8 cellular contexts compared by ENCODE assay signal in genomic region chr1:104780470-104781078, GRCh38.
DNase-seq lines count a peak whose midpoint lies in the region; ATAC-seq, FAIRE-seq and TF ChIP-seq lines count a peak whose summit lies in the region.

No MANE protein-coding gene starts in this region.

- H3K27ac ChIP-seq in VCaP, result no peak overlapping the region

- peak; percentile 34 for FAIRE-seq in G401.6 (lab: Jason Lieb, UNC)

- TF ChIP-seq CTCF in VCaP (conservative IDR thresholded peaks at IDR 0.05), result peak; percentile 94

- DNase-seq in H4 (ENCODE audit: low spot score) (peak; percentile 12), NCI-H1436 (lab: John Stamatoyannopoulos, UW) (peak; percentile 49), inferior parietal cortex (ENCODE audit: extremely low spot score) (peak; percentile 73), HuH-7.5 (ENCODE audit: low spot score) (no peak)
- no peak for DNase-seq in stimulated activated CD4-positive, alpha-beta T cell treated with anti-CD3 and anti-CD28 coated beads, Interleukin-2, amount 100 ng/mL, for 48 hours

- no peak for ATAC-seq in GM21381 (IDR thresholded peaks at IDR 0.05; ENCODE audit: unreplicated experiment)

Comparison
In these comparisons a context has a peak if more than half of its experiments do, and no peak if none do; other contexts are left out.
1. DNase-seq: peak in H4 (single experiment), NCI-H1436 (single experiment) and inferior parietal cortex (single experiment); none in stimulated activated CD4-positive, alpha-beta T cell treated with anti-CD3 and anti-CD28 coated beads, Interleukin-2, amount 100 ng/mL, for 48 hours (0 of 2) and HuH-7.5 (single experiment).